Comparison of ENCODE assay signal across 8 cellular contexts in genomic region chr16:3304370-3304769, GRCh38. TPM values are rescaled to one million over a fixed set of nuclear protein-coding genes. Genes with fewer than 3 reads are reported as not detected.
A peak's percentile ranks its signal among the peaks of the same experiment; 100 is the strongest.
DNase-seq lines count a peak whose midpoint lies in the region; ATAC-seq and TF ChIP-seq lines count a peak whose summit lies in the region.
"Had no signal": no experiment of that assay in that cellular context is flagged by ENCODE, and none has a peak within 500 bp of the region (broad histone marks: within the 10 kb centered on the region; RNA-seq: fewer than 3 reads in every experiment).

No MANE protein-coding gene starts in this region.

- H3K9me3 ChIP-seq in spleen, result peaks cover 6 to 93% (median 90%) of the 10 kb centered on the region in 8 donors

- POLR2A ChIA-PET in activated CD8-positive, alpha-beta T cell treated with anti-CD3 and anti-CD28 coated beads, Interleukin-2, amount 10 ng/mL, durations not matched to agents 7 days and 5 days (lab: Charles Lee), result interaction anchor here (0.6 to 1.3 kb wide), 6 partner anchors 20 to 176 kb away, joined by 3 to 9 read pairs (median 4); partner anchors contain the start of gene ZNF174

- peak overlapping the region; percentile 73 for H3K4me3 Mint-ChIP-seq in activated CD8-positive, alpha-beta T cell treated with anti-CD3 and anti-CD28 coated beads, Interleukin-2, amount 10 ng/mL, durations not matched to agents 7 days and 5 days

- H3K4me3 ChIP-seq in HL-60 (replicated peaks; ENCODE audit: insufficient read depth, low read length) (no peak overlapping the region; the same call in 1 of the 2 replicates), iPS-11a (ENCODE audit: low read depth, low read length) (peak overlapping the region; percentile 77), spleen (peak overlapping the region; percentile 72 to 96 (median 82))

- TF ChIP-seq POLR2A in spleen (IDR thresholded peaks at IDR 0.05), result no peak

- DNase-seq in HL-60 (ENCODE audit: low read depth in 1 of 2, low spot score in 1 of 2), result no peak
- DNase-seq in activated CD8-positive, alpha-beta T cell treated with anti-CD3 and anti-CD28 coated beads, Interleukin-2, amount 10 ng/mL, durations not matched to agents 7 days and 5 days, result no peak
- no peak for DNase-seq in spleen
- DNase-seq in stimulated activated CD4-positive, alpha-beta T cell treated with anti-CD3 and anti-CD28 coated beads, Interleukin-4, amount 100 ng/mL, for 24 hours, result no peak
- no peak for DNase-seq in NCI-H524 (lab: John Stamatoyannopoulos, UW)
- DNase-seq: NCI-H526 treated with DMSO at 0.1 percent for 48 hours had no signal

- 75 to 81% (median 79%) methylated on average over 4 of the region's 4 CpGs for WGBS in spleen, 5 donors

- H3K27me3 Mint-ChIP-seq in activated CD8-positive, alpha-beta T cell treated with anti-CD3 and anti-CD28 coated beads, Interleukin-2, amount 10 ng/mL, durations not matched to agents 7 days and 5 days (ENCODE audit: low read depth), result no peaks in the 10 kb centered on the region

- H3K27ac ChIP-seq in HL-60 (replicated peaks) (peak overlapping the region; percentile 95; the same call in 1 of the 2 replicates), spleen (peak overlapping the region in 4 of 8 donors; percentile 92 to 95 (median 93))

- TF ChIP-seq CTCF in HL-60 (IDR thresholded peaks at IDR 0.05; ENCODE audit: insufficient read depth, low read length), result no peak
- no peak for TF ChIP-seq CTCF in spleen (IDR thresholded peaks at IDR 0.05 in 8 of 11, conservative IDR thresholded peaks at IDR 0.05 in 3 of 11)

- intact Hi-C loops in spleen (cut with DNase I; ENCODE audit: low total_unique reads), result no loop called here

- peaks cover 22% of the 10 kb centered on the region for H3K4me1 Mint-ChIP-seq in activated CD8-positive, alpha-beta T cell treated with anti-CD3 and anti-CD28 coated beads, Interleukin-2, amount 10 ng/mL, durations not matched to agents 7 days and 5 days (ENCODE audit: low read depth)

- H3K27me3 ChIP-seq in HL-60 (ENCODE audit: insufficient read depth, poor library complexity, severe bottlenecking) (no peaks in the 10 kb centered on the region), spleen (replicated peaks in 1 of 7) (no peaks in the 10 kb centered on the region)

- peak overlapping the region; percentile 89 for H3K27ac Mint-ChIP-seq in activated CD8-positive, alpha-beta T cell treated with anti-CD3 and anti-CD28 coated beads, Interleukin-2, amount 10 ng/mL, durations not matched to agents 7 days and 5 days

- CTCF ChIA-PET in activated CD8-positive, alpha-beta T cell treated with anti-CD3 and anti-CD28 coated beads, Interleukin-2, amount 10 ng/mL, durations not matched to agents 7 days and 5 days (lab: Charles Lee), result interaction anchor here (1.0 to 2.1 kb wide), 4 partner anchors 20 to 157 kb away, joined by 4 to 6 read pairs (median 5); no protein-coding TSS in a partner anchor

- H3K4me1 ChIP-seq in spleen, result peaks cover 6 to 37% (median 21%) of the 10 kb centered on the region in 6 donors

- peaks cover 2 to 74% (median 44%) of the 10 kb centered on the region in 6 donors for H3K36me3 ChIP-seq in spleen

- peaks cover 78% of the 10 kb centered on the region for H3K36me3 Mint-ChIP-seq in activated CD8-positive, alpha-beta T cell treated with anti-CD3 and anti-CD28 coated beads, Interleukin-2, amount 10 ng/mL, durations not matched to agents 7 days and 5 days (ENCODE audit: low read depth)

- no peak for ATAC-seq in activated CD8-positive, alpha-beta T cell treated with anti-CD3 and anti-CD28 coated beads, Interleukin-2, amount 10 ng/mL, durations not matched to agents 7 days and 5 days
- no peak for ATAC-seq in HG03159 (IDR thresholded peaks at IDR 0.05; ENCODE audit: unreplicated experiment)

- H3K9me3 Mint-ChIP-seq in activated CD8-positive, alpha-beta T cell treated with anti-CD3 and anti-CD28 coated beads, Interleukin-2, amount 10 ng/mL, durations not matched to agents 7 days and 5 days (ENCODE audit: insufficient read depth), result peaks cover 61% of the 10 kb centered on the region

RNA-seq across cellular contexts. Expression of gene TIGD7, which starts 0.9 kb away (rescaled TPM):
- total RNA-seq in activated CD8-positive, alpha-beta T cell treated with anti-CD3 and anti-CD28 coated beads, Interleukin-2, amount 10 ng/mL, durations not matched to agents 7 days and 5 days, result 1 to 10 TPM; 4.5 to 5.6 TPM
- total RNA-seq in spleen, result 10 to 100 TPM in 2 of 7 donors, 1 to 10 TPM in 5; 5.8 to 12.0 (median 9.2) TPM
- 1 to 10 TPM; 3.6 to 3.8 (median 3.7) TPM for polyA plus RNA-seq in spleen

RNA-seq across cellular contexts. Expression of gene ZNF75A, which starts 0.9 kb away (rescaled TPM):
- total RNA-seq in activated CD8-positive, alpha-beta T cell treated with anti-CD3 and anti-CD28 coated beads, Interleukin-2, amount 10 ng/mL, durations not matched to agents 7 days and 5 days, result 10 to 100 TPM; 38.6 to 40.0 TPM
- total RNA-seq in spleen, result 10 to 100 TPM; 29.7 to 48.2 (median 42.5) TPM
- 10 to 100 TPM; 17.1 to 30.1 (median 24.2) TPM for polyA plus RNA-seq in spleen

RNA-seq across cellular contexts. Expression of gene ZNF263, which starts 21.1 kb away (rescaled TPM):
- total RNA-seq in activated CD8-positive, alpha-beta T cell treated with anti-CD3 and anti-CD28 coated beads, Interleukin-2, amount 10 ng/mL, durations not matched to agents 7 days and 5 days, result 10 to 100 TPM; 24.3 to 25.0 TPM
- 10 to 100 TPM; 27.8 to 51.9 (median 39.1) TPM for total RNA-seq in spleen
- 10 to 100 TPM; 16.0 to 21.6 (median 19.8) TPM for polyA plus RNA-seq in spleen

RNA-seq across cellular contexts. Expression of gene MEFV, which starts 47.9 kb away (rescaled TPM):
- under 1 TPM; 0.13 to 0.21 TPM for total RNA-seq in activated CD8-positive, alpha-beta T cell treated with anti-CD3 and anti-CD28 coated beads, Interleukin-2, amount 10 ng/mL, durations not matched to agents 7 days and 5 days
- 10 to 100 TPM; 14.9 to 61.1 (median 28.0) TPM for total RNA-seq in spleen
- polyA plus RNA-seq in spleen, result 1 to 10 TPM in 2 of 3 donors, under 1 TPM in 1; 0.39 to 3.7 (median 1.2) TPM

RNA-seq across cellular contexts. Expression of gene OR2C1, which starts 51.3 kb away (rescaled TPM):
- not detected for total RNA-seq in activated CD8-positive, alpha-beta T cell treated with anti-CD3 and anti-CD28 coated beads, Interleukin-2, amount 10 ng/mL, durations not matched to agents 7 days and 5 days
- total RNA-seq in spleen, result under 1 TPM in 3 of 7 donors, not detected in 4; 0.33 to 0.60 (median 0.37) TPM
- polyA plus RNA-seq in spleen, result under 1 TPM in 2 of 3 donors, not detected in 1; 0.08 to 0.22 TPM
